Comparison of ENCODE assay signal across 8 cellular contexts in genomic region chr12:104455594-104456416, GRCh38. TPM values are rescaled to one million over a fixed set of nuclear protein-coding genes. Genes with fewer than 3 reads are reported as not detected.
DNase-seq lines count a peak whose midpoint lies in the region; ATAC-seq and TF ChIP-seq lines count a peak whose summit lies in the region.

No MANE protein-coding gene starts in this region.

- peak overlapping the region; percentile 36 for H3K23ac ChIP-seq in IMR-90 (ENCODE audit: low read depth, low read length)

- H3K4me2 ChIP-seq in IMR-90 (ENCODE audit: low read depth, low read length): peak overlapping the region; percentile 88

- H2BK15ac ChIP-seq in IMR-90 (ENCODE audit: low read depth, low read length): no peak overlapping the region

- H3K27me3 ChIP-seq in A673 (replicated peaks; ENCODE audit: insufficient read depth, low read depth, low read length, poor library complexity): peaks cover 41% of the 10 kb centered on the region
- peaks cover 19% of the 10 kb centered on the region for H3K27me3 ChIP-seq in IMR-90 (ENCODE audit: control insufficient read depth, insufficient read depth, low read length)
- peaks cover 53% of the 10 kb centered on the region for H3K27me3 ChIP-seq in mucosa of stomach (ENCODE audit: control insufficient read depth, insufficient read depth, low read length)

- H4K20me1 ChIP-seq in IMR-90 (ENCODE audit: insufficient read depth, low read length): no peaks in the 10 kb centered on the region

- dilution Hi-C loops in IMR-90 (cut with HindIII; ENCODE audit: low sequenced_read_pairs, unreplicated experiment): no loop called here

- peaks cover 7% of the 10 kb centered on the region for H3K9me1 ChIP-seq in IMR-90 (ENCODE audit: insufficient read depth, low read length)

- no peak overlapping the region for H4K5ac ChIP-seq in IMR-90 (ENCODE audit: low read depth, low read length)

- H2AK9ac ChIP-seq in IMR-90 (replicated peaks; ENCODE audit: low read depth, low read length, poor library complexity): no peak overlapping the region

- H2AFZ ChIP-seq in IMR-90 (replicated peaks; ENCODE audit: low read length, poor library complexity): peak overlapping the region; percentile 92

- H3K56ac ChIP-seq in IMR-90 (ENCODE audit: extremely low read depth, insufficient read depth, low read length): no peak overlapping the region

- DNase-seq in A673 (ENCODE audit: low spot score) (no peak), IMR-90 (no peak), caudate nucleus (lab: John Stamatoyannopoulos, UW) (no peak), GM10248 (ENCODE audit: extremely low spot score) (no peak), inferior parietal cortex (ENCODE audit: extremely low spot score) (no peak), GM10266 (ENCODE audit: extremely low spot score) (no peak)
- no peak for DNase-seq in stimulated activated CD4-positive, alpha-beta T cell treated with anti-CD3 and anti-CD28 coated beads, Interleukin-2, amount 100 ng/mL, for 24 hours

- POLR2A ChIA-PET in A673 (lab: Charles Lee; ENCODE audit: low non-redundant PET) (no interaction called here), IMR-90 (lab: Charles Lee; ENCODE audit: unreplicated experiment) (no interaction called here), GM10248 (lab: Yijun Ruan, JAX) (no interaction called here)

- no peak overlapping the region for H2BK20ac ChIP-seq in IMR-90 (ENCODE audit: low read depth, low read length)

- H3K27ac ChIP-seq in A673 (ENCODE audit: low read depth, low read length, poor library complexity, severe bottlenecking) (no peak overlapping the region), IMR-90 (ENCODE audit: insufficient read depth, low read length) (no peak overlapping the region), caudate nucleus (ENCODE audit: low read depth, low read length) (peak overlapping the region; percentile 85)

- in situ Hi-C loops in IMR-90 (cut with MboI; ENCODE audit: low sequenced_read_pairs): no loop called here

- H3K36me3 ChIP-seq in A673 (ENCODE audit: insufficient read depth, low read length, poor library complexity, severe bottlenecking) (no peaks in the 10 kb centered on the region), IMR-90 (ENCODE audit: control insufficient read depth, insufficient read depth, low read length) (no peaks in the 10 kb centered on the region), mucosa of stomach (ENCODE audit: control insufficient read depth, insufficient read depth, low read length) (no peaks in the 10 kb centered on the region)

- no CpG with 5 or more reads among the region's 8 CpGs for WGBS in IMR-90 (ENCODE audit: extremely low coverage in 2 of 2, insufficient read length in 1 of 2), 2 experiments

- H3K4ac ChIP-seq in IMR-90 (ENCODE audit: low read depth, low read length): no peak overlapping the region

- peak overlapping the region in 1 of 2 experiments; percentile 12; a peak in 1 of 4 replicates for H4K8ac ChIP-seq in IMR-90 (ENCODE audit: low read depth in 2 of 2, low read length in 2 of 2)

- peaks cover 4% of the 10 kb centered on the region for H3K4me1 ChIP-seq in A673 (ENCODE audit: insufficient read depth, low read length, poor library complexity, severe bottlenecking)
- H3K4me1 ChIP-seq in IMR-90 (ENCODE audit: control insufficient read depth, insufficient read depth, low read length): peaks cover 2% of the 10 kb centered on the region; the same call in 1 of the 2 replicates
- H3K4me1 ChIP-seq in mucosa of stomach (ENCODE audit: control insufficient read depth, insufficient read depth, low read length): peaks cover 15% of the 10 kb centered on the region

- peak overlapping the region; percentile 61 for H3K4me3 ChIP-seq in A673 (ENCODE audit: low read depth, low read length, poor library complexity, severe bottlenecking)
- peak overlapping the region; percentile 69 for H3K4me3 ChIP-seq in IMR-90 (ENCODE audit: insufficient read depth, low read depth, low read length)
- peak overlapping the region; percentile 32 for H3K4me3 ChIP-seq in mucosa of stomach (ENCODE audit: low read length)

- no peak for TF ChIP-seq RAD21 in IMR-90 (IDR thresholded peaks at IDR 0.05; ENCODE audit: low read length)

- no peak overlapping the region for H3K18ac ChIP-seq in IMR-90 (ENCODE audit: low read depth, low read length)

- H2AK5ac ChIP-seq in IMR-90 (ENCODE audit: low read depth, low read length): no peak overlapping the region

- no peak overlapping the region for H2BK5ac ChIP-seq in IMR-90 (ENCODE audit: low read depth, low read length, poor library complexity, severe bottlenecking)

- no peak overlapping the region for H4K91ac ChIP-seq in IMR-90 (ENCODE audit: insufficient read depth, low read depth, low read length)

- H3K14ac ChIP-seq in IMR-90 (replicated peaks; ENCODE audit: low read depth, low read length): no peak overlapping the region

- CTCF ChIA-PET in A673 (lab: Charles Lee) (no interaction called here), IMR-90 (lab: Yijun Ruan, JAX) (interaction anchor here (1.5 kb wide), 1 partner anchor 74 kb away, joined by 4 read pairs; no protein-coding TSS in a partner anchor), GM10248 (lab: Yijun Ruan, JAX) (interaction anchor here (1.2 to 3.5 kb wide), 7 partner anchors 11 to 335 kb away, joined by 3 to 18 read pairs (median 3); no protein-coding TSS in a partner anchor)

- H3K9ac ChIP-seq in IMR-90 (ENCODE audit: low read depth, low read length) (peak overlapping the region; percentile 12; the same call in 1 of the 2 replicates), mucosa of stomach (ENCODE audit: low read length) (peak overlapping the region; percentile 52)

- intact Hi-C loops in A673 (cut with micrococcal nuclease; ENCODE audit: unreplicated experiment) (loop anchor here (10.0 kb wide), 1 partner anchor 409 kb away; no protein-coding TSS in a partner anchor), IMR-90 (cut with micrococcal nuclease) (loop anchor here (2.0 kb wide), 1 partner anchor 421 kb away; no protein-coding TSS in a partner anchor)

- TF ChIP-seq CTCF in A673 (conservative IDR thresholded peaks at IDR 0.05; ENCODE audit: low read depth, low read length) (no peak), IMR-90 (conservative IDR thresholded peaks at IDR 0.05; ENCODE audit: low read depth, low read length) (no peak), GM10248 (IDR thresholded peaks at IDR 0.05; ENCODE audit: control extremely low read depth, extremely low read depth, low read depth, missing control alignments) (no peak), GM10266 (IDR thresholded peaks at IDR 0.05; ENCODE audit: control insufficient read depth, insufficient read depth, low read depth, missing control alignments) (no peak)

- no peak for ATAC-seq in IMR-90 (ENCODE audit: low read depth)

- no TSS peak for BruUV-seq in A673 (replicated peaks; lab: Mats Ljungman, UMichigan)
- no TSS peak for BruUV-seq in IMR-90 (replicated peaks; lab: Mats Ljungman, UMichigan)

- no peak overlapping the region; the same call in 1 of the 2 replicates for H2BK120ac ChIP-seq in IMR-90 (ENCODE audit: low read depth, low read length)

- H3K9me3 ChIP-seq in A673 (ENCODE audit: low read depth, low read length, poor library complexity, severe bottlenecking) (peaks cover 1% of the 10 kb centered on the region), IMR-90 (ENCODE audit: control insufficient read depth, insufficient read depth, low read length) (no peaks in the 10 kb centered on the region), mucosa of stomach (ENCODE audit: control insufficient read depth, low read length) (no peaks in the 10 kb centered on the region)

- TF ChIP-seq POLR2A in IMR-90 (IDR thresholded peaks at IDR 0.05; ENCODE audit: low read depth, low read length): no peak

- H3K79me1 ChIP-seq in IMR-90 (ENCODE audit: low read depth in 1 of 2, low read length in 2 of 2): peaks cover 0 to 6% of the 10 kb centered on the region in 2 experiments; a peak in 1 of 4 replicates

TF ChIP-seq in IMR-90, 13 proteins besides CTCF, POLR2A, EP300 and RAD21:
- TF ChIP-seq FOS (IDR thresholded peaks at IDR 0.05; ENCODE audit: low read depth, low read length) (no peak), CEBPB (IDR thresholded peaks at IDR 0.05; ENCODE audit: low read depth, low read length) (0 out of 2 replicates have a peak, but pooled peaks have one; percentile 4)
TF ChIP-seq in IMR-90: peak in this region for 1.

RNA-seq across cellular contexts. Expression of gene CHST11, which starts 0.9 kb away (rescaled TPM):
- total RNA-seq in A673 (2021) (1.1 and 1.5 TPM in 2 replicates), IMR-90 (2012; rRNA removed) (1.4 TPM in 2 replicates)
- polyA plus RNA-seq in IMR-90 (2012; rRNA removed): 2.7 and 4.3 TPM in 2 replicates
- polyA plus RNA-seq in IMR-90 (2012; cell fraction: cytosol; rRNA removed): 2.5 and 2.8 TPM in 2 replicates
- polyA plus RNA-seq in IMR-90 (2012; cell fraction: nucleus; rRNA removed; ENCODE audit: low replicate concordance): 0.69 and 1.6 TPM in 2 replicates
